Comparison of ENCODE assay signal across 8 cellular contexts in the genomic region with DNA sequence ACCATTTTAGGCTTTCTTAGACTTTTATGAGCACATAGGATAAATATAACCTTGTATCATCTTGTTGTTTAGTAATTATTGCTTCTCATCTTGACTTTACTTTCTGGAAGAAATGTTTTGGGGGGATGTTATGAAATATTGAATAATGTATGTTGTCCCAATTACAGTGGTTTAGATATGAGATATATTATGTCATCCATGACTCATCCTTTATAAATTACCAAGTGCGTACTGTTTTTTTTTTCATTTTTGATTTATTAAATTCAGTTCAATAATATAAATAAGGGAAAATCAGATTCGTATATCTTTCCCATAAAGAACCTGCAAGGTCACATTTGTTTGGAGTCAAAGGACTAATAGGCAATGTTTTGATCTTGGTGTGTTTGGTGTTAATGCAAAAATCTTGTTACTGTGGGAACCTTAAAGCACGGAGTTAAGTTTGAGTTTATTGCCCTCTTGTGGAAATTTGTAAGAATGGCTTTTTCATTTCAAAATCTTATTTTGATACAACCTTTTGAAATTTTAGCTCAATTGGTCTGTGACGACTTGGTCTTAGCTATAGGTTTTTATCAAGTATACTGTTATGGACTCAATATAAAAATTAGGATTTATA.
DNase-seq lines count a peak whose midpoint lies in the region; ATAC-seq and TF ChIP-seq lines count a peak whose summit lies in the region.

No MANE protein-coding gene starts in this region.

- H3K36me3 Mint-ChIP-seq in T-helper 17 cell (ENCODE audit: low read depth) (no peaks in the 10 kb centered on the region), T-cell (peaks cover under 1% of the 10 kb centered on the region)

- H3K27ac ChIP-seq in brain microvascular endothelial cell, result no peak overlapping the region

- POLR2A ChIA-PET in T-cell (lab: Charles Lee), result interaction anchor here in 1 of 2 donors (0.8 kb wide), 1 partner anchor 13 kb away, joined by 4 read pairs; no protein-coding TSS in a partner anchor

- TF ChIP-seq CTCF in GM12864 (IDR thresholded peaks at IDR 0.05; ENCODE audit: low read depth, low read length, missing control alignments), result peak; percentile 51
- TF ChIP-seq CTCF in brain microvascular endothelial cell (IDR thresholded peaks at IDR 0.05; ENCODE audit: low read depth, low read length, missing control alignments), result peak; percentile 34
- TF ChIP-seq CTCF in kidney epithelial cell (IDR thresholded peaks at IDR 0.05; ENCODE audit: insufficient read depth, low read length, poor library complexity, severe bottlenecking), result peak; percentile 48

- H3K27me3 Mint-ChIP-seq in T-helper 17 cell (peaks cover 4% of the 10 kb centered on the region), T-cell (no peaks in the 10 kb centered on the region)

- DNase-seq in GM12864 (ENCODE audit: low read depth), result peak; percentile 37
- peak; percentile 37 for DNase-seq in NCI-H2196 (lab: John Stamatoyannopoulos, UW; ENCODE audit: unreplicated experiment)
- DNase-seq in brain microvascular endothelial cell, result no peak
- DNase-seq in kidney epithelial cell (ENCODE audit: low read depth), result no peak
- DNase-seq in T-helper 17 cell, result no peak
- DNase-seq in T-cell, result no peak
- DNase-seq in activated T-cell treated with anti-CD3 and anti-CD28 coated beads for 4 hours, result no peak

- H3K4me1 Mint-ChIP-seq in T-helper 17 cell (no peaks in the 10 kb centered on the region), T-cell (no peaks in the 10 kb centered on the region)

- CTCF ChIA-PET in T-cell (lab: Charles Lee), result interaction anchor here in 1 of 2 donors (0.8 to 1.6 kb wide), 3 partner anchors 18 to 605 kb away, joined by 3 to 7 read pairs (median 3); no protein-coding TSS in a partner anchor

- no peaks in the 10 kb centered on the region for H3K9me3 Mint-ChIP-seq in T-cell

- H3K4me3 ChIP-seq in GM12864 (ENCODE audit: low read depth, low read length) (no peak overlapping the region), brain microvascular endothelial cell (ENCODE audit: low read depth, low read length) (no peak overlapping the region), kidney epithelial cell (ENCODE audit: low read depth, low read length) (no peak overlapping the region)

- H3K4me3 Mint-ChIP-seq in T-helper 17 cell (no peak overlapping the region), T-cell (no peak overlapping the region)

- H3K27me3 ChIP-seq in brain microvascular endothelial cell (replicated peaks) (no peaks in the 10 kb centered on the region), kidney epithelial cell (ENCODE audit: control insufficient read depth, insufficient read depth, low read length) (no peaks in the 10 kb centered on the region)

- H3K36me3 ChIP-seq in brain microvascular endothelial cell (replicated peaks) (no peaks in the 10 kb centered on the region), kidney epithelial cell (ENCODE audit: control insufficient read depth, insufficient read depth, low read length) (no peaks in the 10 kb centered on the region)

- H3K9me3 ChIP-seq in T-helper 17 cell (ENCODE audit: control insufficient read depth, low read length, poor library complexity, severe bottlenecking), result no peaks in the 10 kb centered on the region

- ATAC-seq in HG02885 (IDR thresholded peaks at IDR 0.05; ENCODE audit: poor library complexity, unreplicated experiment) (peak; percentile 68), T-helper 17 cell (no peak), T-cell (replicated peaks in 1 of 4) (no peak)

- in situ Hi-C loops in brain microvascular endothelial cell (cut with HindIII; ENCODE audit: low pct_ligation_motif_present, low sequenced_read_pairs), result no loop called here

- H3K27ac Mint-ChIP-seq in T-helper 17 cell (no peak overlapping the region), T-cell (no peak overlapping the region)

Comparison
In these comparisons a context has a peak if more than half of its experiments do, and no peak if none do; other contexts are left out.
1. DNase-seq: peak in GM12864 (single experiment) and NCI-H2196 (single experiment); none in brain microvascular endothelial cell (single experiment), kidney epithelial cell (single experiment), T-helper 17 cell (0 of 3), T-cell (0 of 34) and activated T-cell treated with anti-CD3 and anti-CD28 coated beads for 4 hours (single experiment).
2. Peak in every context shown above with its lines, with median percentiles within 50 percentile points of each other: CTCF ChIP-seq.